In the genomic region with DNA sequence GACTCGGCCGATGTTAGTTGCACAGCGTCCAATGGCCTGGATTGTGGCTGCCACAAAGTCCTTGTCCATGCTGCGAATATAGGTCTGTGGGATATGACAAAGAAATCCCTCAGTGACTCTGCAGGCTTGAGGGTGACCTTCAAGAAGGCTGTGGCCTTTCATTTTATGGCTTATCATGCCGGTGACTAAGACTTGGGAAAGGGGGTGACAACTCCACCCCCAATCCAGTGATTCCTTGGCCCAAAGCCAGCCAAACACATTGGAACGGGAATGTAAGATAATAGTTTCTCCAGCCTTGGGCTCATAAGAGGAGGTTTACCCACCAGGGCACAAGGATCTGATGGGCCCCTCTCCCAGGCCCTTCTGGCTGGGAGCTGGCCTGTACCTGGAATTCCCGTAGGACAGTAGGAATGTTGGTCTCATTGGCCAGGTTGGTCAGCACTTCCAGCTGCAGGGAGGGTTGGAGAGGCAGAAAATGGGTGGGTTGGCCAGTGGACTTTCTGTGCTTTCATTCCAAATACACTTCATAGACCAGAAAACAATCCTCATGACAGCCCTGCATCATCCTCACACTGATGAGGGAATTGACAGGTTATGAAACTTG, we compare ENCODE assay signal across 26 cellular contexts. TPM values are rescaled to one million over a fixed set of nuclear protein-coding genes. Genes with fewer than 3 reads are reported as not detected.
"Had no signal": no experiment of that assay in that cellular context is flagged by ENCODE, and none has a peak within 500 bp of the region (broad histone marks: within the 10 kb centered on the region; RNA-seq: fewer than 3 reads in every experiment).

No MANE protein-coding gene starts in this region.

- H3K9me3 ChIP-seq: esophagus muscularis mucosa, gastroesophageal sphincter, heart left ventricle, lower lobe of right lung, neutrophil, psoas muscle, spleen, testis, tibial artery, upper lobe of left lung, uterus had no signal

- H3K36me3 ChIP-seq: esophagus muscularis mucosa, gastroesophageal sphincter, heart left ventricle, lower lobe of right lung, neutrophil, spleen, tibial artery, upper lobe of left lung, uterus had no signal

- H3K4me2 ChIP-seq: hepatocyte had no signal

- H3K27ac ChIP-seq: esophagus muscularis mucosa, foreskin keratinocyte, gastroesophageal sphincter, heart left ventricle, hepatocyte, lower lobe of right lung, neutrophil, psoas muscle, skin epidermis, spleen, testis, tibial artery, upper lobe of left lung, uterus had no signal

- H3K36me3 Mint-ChIP-seq: natural killer cell; stimulated activated memory B cell treated with anti-CD40 and anti-IgM and Interleukin-4, amounts not matched to agents 10 μg/mL and 1 μg/mL and 100 μg/mL, for 72 hours had no signal

- H3K27ac Mint-ChIP-seq: natural killer cell; stimulated activated memory B cell treated with anti-CD40 and anti-IgM and Interleukin-4, amounts not matched to agents 10 μg/mL and 1 μg/mL and 100 μg/mL, for 72 hours had no signal

- H3K79me2 ChIP-seq: hepatocyte had no signal

- ATAC-seq: foreskin keratinocyte; gastroesophageal sphincter; heart left ventricle; left ventricle myocardium superior; lower lobe of right lung; natural killer cell; psoas muscle; right cardiac atrium; stimulated activated memory B cell treated with anti-CD40 and anti-IgM and Interleukin-4, amounts not matched to agents 10 μg/mL and 1 μg/mL and 100 μg/mL, for 72 hours; stimulated activated naive CD8-positive, alpha-beta T cell treated with anti-CD3 and anti-CD28 coated beads, Interleukin-15, Interleukin-2, amounts not matched to agents 100 U/mL and 50 U/mL, for 24 hours had no signal

- H2AFZ ChIP-seq: hepatocyte had no signal

- H3K4me3 Mint-ChIP-seq: stimulated activated memory B cell treated with anti-CD40 and anti-IgM and Interleukin-4, amounts not matched to agents 10 μg/mL and 1 μg/mL and 100 μg/mL, for 72 hours had no signal

- DNase-seq: cerebellar nuclear complex; cortex of kidney; effector CD8-positive, alpha-beta T cell; foreskin keratinocyte; heart left ventricle; left ventricle myocardium superior; lower lobe of right lung; natural killer cell; psoas muscle; right cardiac atrium; spleen; stimulated activated CD4-positive, alpha-beta T cell treated with anti-CD3 and anti-CD28 coated beads, Interleukin-4, amount 100 ng/mL, for 4 hours; stimulated activated naive CD8-positive, alpha-beta T cell treated with anti-CD3 and anti-CD28 coated beads, Interleukin-15, Interleukin-2, amounts not matched to agents 100 U/mL and 50 U/mL, for 24 hours; testis; upper lobe of left lung; uterus had no signal

- H3K27me3 ChIP-seq: testis had no signal

- H3K9me3 Mint-ChIP-seq: natural killer cell; stimulated activated memory B cell treated with anti-CD40 and anti-IgM and Interleukin-4, amounts not matched to agents 10 μg/mL and 1 μg/mL and 100 μg/mL, for 72 hours had no signal

- H3K4me1 ChIP-seq: foreskin keratinocyte, testis, uterus had no signal

- H3K4me3 ChIP-seq: esophagus muscularis mucosa, gastroesophageal sphincter, heart left ventricle, hepatocyte, lower lobe of right lung, psoas muscle, skin epidermis, spleen, testis, tibial artery, upper lobe of left lung, uterus had no signal

- H3K27me3 Mint-ChIP-seq: stimulated activated memory B cell treated with anti-CD40 and anti-IgM and Interleukin-4, amounts not matched to agents 10 μg/mL and 1 μg/mL and 100 μg/mL, for 72 hours had no signal

RNA-seq across cellular contexts. Expression of gene CPEB1, which starts 30.7 kb away (rescaled TPM):
- total RNA-seq: dermis microvascular lymphatic vessel endothelial cell, endothelial cell of umbilical vein, foreskin keratinocyte, mononuclear cell, natural killer cell had no signal
- polyA plus RNA-seq: endothelial cell of umbilical vein, foreskin keratinocyte had no signal

RNA-seq across cellular contexts. Expression of gene AP3B2, which starts 31.9 kb away (rescaled TPM):
- total RNA-seq: dermis microvascular lymphatic vessel endothelial cell, endothelial cell of umbilical vein had no signal
- polyA plus RNA-seq: endothelial cell of umbilical vein had no signal
